In genomic region chr3:187139126-187139894, GRCh38 we compare ENCODE assay signal across 8 cellular contexts. TPM values are rescaled to one million over a fixed set of nuclear protein-coding genes. Genes with fewer than 3 reads are reported as not detected.
DNase-seq lines count a peak whose midpoint lies in the region; ATAC-seq and TF ChIP-seq lines count a peak whose summit lies in the region.

Gene RPL39L (minus strand): TSS chr3:187139496. CDS start chr3:187121300, 18,196 bp downstream.

- peak; percentile 93 for ATAC-seq in HG03378 (IDR thresholded peaks at IDR 0.05; ENCODE audit: unreplicated experiment)
- ATAC-seq in esophagus mucosa, result peak; percentile 96

- DNase-seq in C1 segment of cervical spinal cord (lab: John Stamatoyannopoulos, UW) (peak in 13 of 14 donors; percentile 27 to 87 (median 74)), NOMO-1 (lab: John Stamatoyannopoulos, UW; ENCODE audit: unreplicated experiment in 2 of 2) (peak; percentile 96 to 97), activated T-cell treated with anti-CD3 and anti-CD28 coated beads for 24 hours (ENCODE audit: low read depth) (peak; percentile 88), myocyte (ENCODE audit: low read depth) (peak; percentile 72)
- DNase-seq in stimulated activated CD8-positive, alpha-beta memory T cell treated with anti-CD3 and anti-CD28 coated beads, Interleukin-7, amount 100 ng/mL, for 48 hours (ENCODE audit: extremely low read depth in 1 of 2, low read depth in 1 of 2), result peak; percentile 84 to 85

- peak; percentile 83 for TF ChIP-seq POLR2A in GM19099 (IDR thresholded peaks at IDR 0.05; ENCODE audit: extremely low read depth, insufficient read length, low read depth)

RNA-seq across cellular contexts. Expression of gene RPL39L, which starts in this region (rescaled TPM):
- 12.0 TPM for total RNA-seq in esophagus mucosa
- total RNA-seq in myocyte, result 2.8 and 4.1 TPM in 2 replicates
- polyA plus RNA-seq in myocyte (2012), result 4.5 TPM

Comparison
In these comparisons a context has a peak if more than half of its experiments do, and no peak if none do; other contexts are left out.
1. Peak in every context shown above with its lines: DNase-seq and ATAC-seq.